ENCODE assay signal across 29 cellular contexts in genomic region chr18:21300616-21301200, GRCh38. TPM values are rescaled to one million over a fixed set of nuclear protein-coding genes. Genes with fewer than 3 reads are reported as not detected.
DNase-seq lines count a peak whose midpoint lies in the region; ATAC-seq, FAIRE-seq and TF ChIP-seq lines count a peak whose summit lies in the region.
"Had no signal": no experiment of that assay in that cellular context is flagged by ENCODE, and none has a peak within 500 bp of the region (broad histone marks: within the 10 kb centered on the region; RNA-seq: fewer than 3 reads in every experiment).

No MANE protein-coding gene starts in this region.

- peak overlapping the region; percentile 60 for H3K4me3 Mint-ChIP-seq in nephron progenitor cell

- H3K9me3 ChIP-seq in GM23248 (ENCODE audit: low read depth) = no peaks in the 10 kb centered on the region
- H3K9me3 ChIP-seq in endothelial cell of umbilical vein (replicated peaks; ENCODE audit: control insufficient read depth, insufficient read depth, low read length) = no peaks in the 10 kb centered on the region
- H3K9me3 ChIP-seq in ovary = no peaks in the 10 kb centered on the region
- H3K9me3 ChIP-seq: ascending aorta, vagina had no signal

- no peak overlapping the region for H3K27ac ChIP-seq in GM23248
- H3K27ac ChIP-seq in endothelial cell of umbilical vein (ENCODE audit: insufficient read depth, low read depth, low read length) = no peak overlapping the region
- H3K27ac ChIP-seq in ovary = no peak overlapping the region
- H3K27ac ChIP-seq: ascending aorta, vagina had no signal

- peaks cover 6% of the 10 kb centered on the region for H3K36me3 Mint-ChIP-seq in nephron progenitor cell (ENCODE audit: low read depth)
- H3K36me3 Mint-ChIP-seq: activated naive CD4-positive, alpha-beta T cell treated with anti-CD3 and anti-CD28 coated beads, Interleukin-2, amount 50 U/mL, for 72 hours had no signal

- H3K4me3 ChIP-seq in GM23248 = no peak overlapping the region
- H3K4me3 ChIP-seq in endothelial cell of umbilical vein (replicated peaks in 1 of 3; ENCODE audit: insufficient read depth in 1 of 3, low read depth in 1 of 3, low read length in 3 of 3) = no peak overlapping the region
- no peak overlapping the region for H3K4me3 ChIP-seq in ovary
- H3K4me3 ChIP-seq: ascending aorta, vagina had no signal

- FAIRE-seq in endothelial cell of umbilical vein (lab: Jason Lieb, UNC) = peak; percentile 57
- FAIRE-seq: G401.6, HepG2, islet of Langerhans had no signal

- no TSS peak for BruUV-seq in endothelial cell of umbilical vein (replicated peaks; lab: Mats Ljungman, UMichigan)

- POLR2A ChIA-PET in endothelial cell of umbilical vein (lab: Charles Lee) = no interaction called here
- POLR2A ChIA-PET in GM10248 (lab: Yijun Ruan, JAX) = no interaction called here

- H3K4me1 Mint-ChIP-seq in nephron progenitor cell = peaks cover 86% of the 10 kb centered on the region

- intact Hi-C loops in endothelial cell of umbilical vein (cut with micrococcal nuclease) (no loop called here), ovary (cut with DNase I) (no loop called here)

- no peak for TF ChIP-seq POLR2A in endothelial cell of umbilical vein (IDR thresholded peaks at IDR 0.05; ENCODE audit: low read depth, low read length)
- no peak for TF ChIP-seq POLR2A in ovary (IDR thresholded peaks at IDR 0.05)

- H3K9ac ChIP-seq in GM23248 = no peak overlapping the region
- H3K9ac ChIP-seq in endothelial cell of umbilical vein (replicated peaks; ENCODE audit: extremely low read depth, insufficient read depth, low read length) = no peak overlapping the region

- CTCF ChIA-PET in endothelial cell of umbilical vein (lab: Charles Lee) (interaction anchor here (0.7 to 1.0 kb wide), 2 partner anchors 9 to 20 kb away, joined by 3 read pairs; no protein-coding TSS in a partner anchor), GM10248 (lab: Yijun Ruan, JAX) (no interaction called here)

- H3K9me2 ChIP-seq in GM23248 (ENCODE audit: insufficient read depth) = peaks cover 4% of the 10 kb centered on the region; the same call in 1 of the 2 replicates

- no peak for TF ChIP-seq EP300 in ovary (IDR thresholded peaks at IDR 0.05)

- H3K36me3 ChIP-seq in GM23248 (ENCODE audit: low read depth) = no peaks in the 10 kb centered on the region
- H3K36me3 ChIP-seq in endothelial cell of umbilical vein (ENCODE audit: control insufficient read depth in 2 of 2, extremely low read depth in 1 of 2, insufficient read depth in 2 of 2, low read length in 2 of 2) = no peaks in the 10 kb centered on the region
- no peaks in the 10 kb centered on the region for H3K36me3 ChIP-seq in ovary
- H3K36me3 ChIP-seq: ascending aorta, vagina had no signal

- H3K27ac Mint-ChIP-seq in nephron progenitor cell = peak overlapping the region; percentile 99
- H3K27ac Mint-ChIP-seq: activated naive CD4-positive, alpha-beta T cell treated with anti-CD3 and anti-CD28 coated beads, Interleukin-2, amount 50 U/mL, for 72 hours; activated T-helper 2 cell treated with anti-CD3 and anti-CD28 coated beads, Interferon-gamma antibody, Interleukin-2, Interleukin-4, amounts not matched to agents 10 μg/mL and 5 μg/mL and 100 μg/mL, durations not matched to agents 14 hours and 24 hours and 36 hours; progenitor cell of endocrine pancreas had no signal

- DNase-seq in GM23248 = peak; percentile 32
- peak; percentile 40 for DNase-seq in M059J (ENCODE audit: low read depth)
- DNase-seq in endothelial cell of umbilical vein (ENCODE audit: low read depth, low spot score) = peak; percentile 20
- no peak for DNase-seq in nephron progenitor cell
- no peak for DNase-seq in NCI-H1417 (lab: John Stamatoyannopoulos, UW)
- DNase-seq in ovary = no peak
- DNase-seq in GM10248 (ENCODE audit: extremely low spot score) = no peak
- DNase-seq: activated CD4-positive, alpha-beta T cell treated with anti-CD3 and anti-CD28 coated beads, Interleukin-2, amount 50 U/mL, for 4 hours; activated CD4-positive, CD25-positive, alpha-beta regulatory T cell; caudate nucleus; foreskin melanocyte; hippocampal formation; NCI-H1105; NCI-H2029 treated with DMSO at 0.1 percent for 48 hours; NCI-H82; SHP77 treated with DMSO at 0.1 percent for 48 hours; stimulated activated CD4-positive, alpha-beta T cell treated with anti-CD3 and anti-CD28 coated beads, Interleukin-4, amount 100 ng/mL, for 4 hours; stimulated activated naive CD4-positive, alpha-beta T cell had no signal

- 43 to 52% methylated on average over 2 of the region's 2 CpGs for WGBS in GM23248 (ENCODE audit: low coverage in 1 of 2, low lambda C conversion rate in 2 of 2, missing lambda C conversion rate in 2 of 2), 2 experiments
- 5 to 24% (median 11%) methylated on average over 2 of the region's 2 CpGs for WGBS in ovary, 3 donors

- H4K20me1 ChIP-seq in GM23248 (ENCODE audit: insufficient read depth) (no peaks in the 10 kb centered on the region), endothelial cell of umbilical vein (replicated peaks; ENCODE audit: control insufficient read depth, extremely low read depth, insufficient read depth, low read length) (no peaks in the 10 kb centered on the region)

- H2AFZ ChIP-seq in GM23248 (no peak overlapping the region), endothelial cell of umbilical vein (ENCODE audit: low read depth, low read length) (no peak overlapping the region)

- peaks cover 2% of the 10 kb centered on the region for H3K9me1 ChIP-seq in endothelial cell of umbilical vein (replicated peaks; ENCODE audit: control insufficient read depth, extremely low read depth, insufficient read depth, low read length)

- TF ChIP-seq CTCF in endothelial cell of umbilical vein (IDR thresholded peaks at IDR 0.05; ENCODE audit: extremely low read depth in 1 of 2, insufficient read depth in 1 of 2, low read depth in 1 of 2, low read length in 2 of 2) = no peak
- TF ChIP-seq CTCF in nephron progenitor cell (IDR thresholded peaks at IDR 0.05) = no peak
- TF ChIP-seq CTCF in ovary (IDR thresholded peaks at IDR 0.05) = no peak
- no peak for TF ChIP-seq CTCF in GM10248 (IDR thresholded peaks at IDR 0.05; ENCODE audit: control extremely low read depth, extremely low read depth, low read depth, missing control alignments)

- no peaks in the 10 kb centered on the region for H3K27me3 ChIP-seq in GM23248 (replicated peaks; ENCODE audit: insufficient read depth)
- H3K27me3 ChIP-seq in endothelial cell of umbilical vein (ENCODE audit: control insufficient read depth in 2 of 2, insufficient read depth in 2 of 2, low read length in 2 of 2) = no peaks in the 10 kb centered on the region
- H3K27me3 ChIP-seq in ovary = no peaks in the 10 kb centered on the region
- H3K27me3 ChIP-seq: ascending aorta, vagina had no signal

- H3F3A ChIP-seq in GM23248 (ENCODE audit: insufficient read depth) = no peaks in the 10 kb centered on the region

- H3K4me1 ChIP-seq in GM23248 (ENCODE audit: insufficient read depth) = peaks cover 26% of the 10 kb centered on the region
- H3K4me1 ChIP-seq in endothelial cell of umbilical vein (ENCODE audit: control insufficient read depth, extremely low read depth, insufficient read depth, low read length) = peaks cover 6% of the 10 kb centered on the region
- H3K4me1 ChIP-seq in ovary (ENCODE audit: insufficient read depth) = peaks cover 3% of the 10 kb centered on the region
- H3K4me1 ChIP-seq: ascending aorta, vagina had no signal

- dilution Hi-C loops in endothelial cell of umbilical vein (cut with MboI; ENCODE audit: extremely low pct_ligation_motif_present, low sequenced_read_pairs) = no loop called here

- in situ Hi-C loops in GM23248 (cut with MboI) = no loop called here

- no peaks in the 10 kb centered on the region for H3K79me2 ChIP-seq in GM23248 (ENCODE audit: insufficient read depth)
- H3K79me2 ChIP-seq in endothelial cell of umbilical vein (ENCODE audit: control insufficient read depth, insufficient read depth, low read length) = no peaks in the 10 kb centered on the region

- no peaks in the 10 kb centered on the region for H3K27me3 Mint-ChIP-seq in nephron progenitor cell (ENCODE audit: low read depth, poor library complexity)
- H3K27me3 Mint-ChIP-seq: progenitor cell of endocrine pancreas had no signal

- H3K4me2 ChIP-seq in GM23248 (ENCODE audit: unreplicated experiment) = no peak overlapping the region
- H3K4me2 ChIP-seq in endothelial cell of umbilical vein (ENCODE audit: insufficient read depth, low read length) = peak overlapping the region; percentile 8

- no peaks in the 10 kb centered on the region for H3K9me3 Mint-ChIP-seq in nephron progenitor cell
- H3K9me3 Mint-ChIP-seq: activated naive CD4-positive, alpha-beta T cell treated with anti-CD3 and anti-CD28 coated beads, Interleukin-2, amount 50 U/mL, for 72 hours; activated T-helper 2 cell treated with anti-CD3 and anti-CD28 coated beads, Interferon-gamma antibody, Interleukin-2, Interleukin-4, amounts not matched to agents 10 μg/mL and 5 μg/mL and 100 μg/mL, durations not matched to agents 14 hours and 24 hours and 36 hours had no signal

- no peak for ATAC-seq in GM21360 (IDR thresholded peaks at IDR 0.05; ENCODE audit: unreplicated experiment)
- ATAC-seq: activated naive CD4-positive, alpha-beta T cell treated with anti-CD3 and anti-CD28 coated beads, Interleukin-2, amount 50 U/mL, for 72 hours; HepG2; Panc1; sciatic nerve had no signal

TF ChIP-seq in endothelial cell of umbilical vein, 7 proteins besides CTCF, POLR2A, EP300 and RAD21:
- peak; percentile 18 for TF ChIP-seq FOS (IDR thresholded peaks at IDR 0.05; ENCODE audit: borderline replicate concordance, insufficient read depth, low read length)
- TF ChIP-seq GATA2 (IDR thresholded peaks at IDR 0.05; ENCODE audit: insufficient read depth, insufficient read length, low read depth, low read length) = peak; percentile 90
- no peak for TF ChIP-seq EZH2 (IDR thresholded peaks at IDR 0.05; ENCODE audit: borderline replicate concordance, low read depth, low read length, severe bottlenecking)

RNA-seq across cellular contexts. Expression of gene GREB1L, which starts 58.7 kb away (rescaled TPM):
- 3.0 and 3.3 TPM in 2 replicates for total RNA-seq in GM23248 (2014; rRNA removed; shearing (Covaris generic))
- 1.2 and 1.9 TPM in 2 replicates for polyA plus RNA-seq in GM23248 (2016; fragmentation: Nextera tagmentation; extraction: Ambion mirVana)
- total RNA-seq in M059J (2014; rRNA removed; shearing (Covaris generic)) = 3.9 and 8.9 TPM in 2 replicates
- 0.22 and 0.76 TPM in 2 replicates for total RNA-seq in endothelial cell of umbilical vein
- polyA plus RNA-seq in endothelial cell of umbilical vein = 0.27 and 0.41 TPM in 2 replicates
- 0.40 and 0.47 TPM in 2 replicates for polyA plus RNA-seq in endothelial cell of umbilical vein (2011; cell fraction: cytosol; rRNA removed)
- polyA plus RNA-seq in endothelial cell of umbilical vein (2011; cell fraction: nucleus; rRNA removed) = 1.3 and 2.4 TPM in 2 replicates
- 4.5 and 6.9 TPM in 2 replicates for polyA plus RNA-seq in endothelial cell of umbilical vein (2012)
- 2.0 and 2.7 TPM in 2 replicates for polyA minus RNA-seq in endothelial cell of umbilical vein
- polyA minus RNA-seq in endothelial cell of umbilical vein (2011; cell fraction: cytosol; rRNA and poly(A)+ RNA removed) = 11.9 TPM
- 3.6 and 6.7 TPM in 2 replicates for polyA minus RNA-seq in endothelial cell of umbilical vein (2011; cell fraction: nucleus; rRNA and poly(A)+ RNA removed)
- 10 to 100 TPM in 5 of 7 donors, 1 to 10 TPM in 2; 8.9 to 22.8 (median 11.5) TPM for total RNA-seq in ovary
- 1 to 10 TPM; 2.4 to 7.8 TPM for polyA plus RNA-seq in ovary
- total RNA-seq: activated naive CD4-positive, alpha-beta T cell treated with anti-CD3 and anti-CD28 coated beads, Interleukin-2, amount 50 U/mL, for 72 hours; activated T-helper 2 cell treated with anti-CD3 and anti-CD28 coated beads, Interferon-gamma antibody, Interleukin-2, Interleukin-4, amounts not matched to agents 10 μg/mL and 5 μg/mL and 100 μg/mL, durations not matched to agents 14 hours and 24 hours and 36 hours had no signal

Comparison
In these comparisons a context has a peak if more than half of its experiments do, and no peak if none do; other contexts are left out.
1. DNase-seq: peak in GM23248 (single experiment), M059J (single experiment) and endothelial cell of umbilical vein (single experiment); none in nephron progenitor cell (single experiment), NCI-H1417 (0 of 3), ovary (0 of 5) and GM10248 (single experiment).